22 cellular contexts compared by ENCODE assay signal in the genomic region with DNA sequence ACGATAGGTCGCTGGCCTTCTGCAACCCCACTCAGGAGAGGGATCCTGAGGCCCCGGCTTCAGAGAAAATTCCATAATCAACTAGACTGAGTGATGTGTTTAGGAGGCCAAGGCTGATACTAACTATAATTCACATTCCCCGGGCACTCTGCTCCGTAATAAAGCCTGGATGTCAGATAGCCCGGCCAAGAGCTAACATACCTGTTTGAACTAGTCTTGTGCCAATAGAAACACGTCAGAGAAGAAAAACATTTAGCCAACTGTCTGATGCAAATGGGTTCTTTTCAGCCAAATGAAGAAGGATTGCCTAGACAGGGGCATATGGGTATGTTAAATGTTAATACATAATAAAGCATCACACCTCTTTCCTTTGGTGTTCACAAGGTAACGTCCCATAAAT.
"Had no signal": no experiment of that assay in that cellular context is flagged by ENCODE, and none has a peak within 500 bp of the region (broad histone marks: within the 10 kb centered on the region; RNA-seq: fewer than 3 reads in every experiment).

No MANE protein-coding gene starts in this region.

- DNase-seq: activated CD4-positive, alpha-beta memory T cell treated with anti-CD3 and anti-CD28 coated beads, Interleukin-2, amount 10 ng/mL, durations not matched to agents 7 days and 5 days; activated CD4-positive, alpha-beta T cell treated with anti-CD3 and anti-CD28 coated beads for 36 hours; activated CD4-positive, alpha-beta T cell treated with anti-CD3 and anti-CD28 coated beads, Interleukin-2, amount 10 ng/mL, durations not matched to agents 24 days and 14 days; activated CD4-positive, CD25-positive, alpha-beta regulatory T cell; activated CD4-positive, CD25-positive, alpha-beta regulatory T cell treated with anti-CD3 and anti-CD28 coated beads, Interleukin-2, amount 50 U/mL, for 72 hours; activated CD8-positive, alpha-beta memory T cell treated with anti-CD3 and anti-CD28 coated beads, Interleukin-2, amount 50 U/mL, for 48 hours; activated effector memory CD4-positive, alpha-beta T cell treated with Interleukin-2 at 50 U/mL for 16 hours; activated gamma-delta T cell treated with Interleukin-2 at 50 U/mL for 16 hours; activated naive CD4-positive, alpha-beta T cell treated with anti-CD3 and anti-CD28 coated beads, Interleukin-2, amount 50 U/mL, for 16 hours; activated naive CD4-positive, alpha-beta T cell treated with Interleukin-2 at 50 U/mL for 16 hours; activated T-cell treated with anti-CD3 and anti-CD28 coated beads, Interleukin-2, amount 50 U/mL, for 4 hours; amniotic stem cell; anterior cingulate cortex; brain microvascular endothelial cell; caudate nucleus; cortex of kidney; dermis blood vessel endothelial cell; effector CD4-positive, alpha-beta T cell; effector memory CD8-positive, alpha-beta T cell; foreskin fibroblast; head of caudate nucleus; T-helper 2 cell had no signal

- H3K27ac ChIP-seq: brain microvascular endothelial cell had no signal

- H3K27me3 ChIP-seq: brain microvascular endothelial cell had no signal

- H3K36me3 ChIP-seq: brain microvascular endothelial cell had no signal
